ENCODE assay signal across 1 cellular context in genomic region chr9:128786681-128787582, GRCh38.
A peak's percentile ranks its signal among the peaks of the same experiment; 100 is the strongest.
TF ChIP-seq lines count a peak whose summit lies in the region.

Gene TBC1D13, plus strand, starts transcription at chr9:128787253. Its CDS starts 101 bp downstream, at chr9:128787354.

TF ChIP-seq in HepG2, 621 proteins besides CTCF, POLR2A, EP300 and RAD21 (continued from another document and continues in another):
- peak; percentile 98 for TF ChIP-seq ZBTB25 (CRISPR knock-in tag; IDR thresholded peaks at IDR 0.05)
- no peak for TF ChIP-seq RBAK (CRISPR knock-in tag; IDR thresholded peaks at IDR 0.05)
- TF ChIP-seq NCOA2 (CRISPR knock-in tag; IDR thresholded peaks at IDR 0.05) = peak; percentile 26; the same call in 1 of the 2 replicates
- peak; percentile 61; the same call in 1 of the 2 replicates for TF ChIP-seq HIC2 (CRISPR knock-in tag; IDR thresholded peaks at IDR 0.05; ENCODE audit: low read depth)
- TF ChIP-seq SMYD3 (CRISPR knock-in tag; IDR thresholded peaks at IDR 0.05) = peak; percentile 85
- peak; percentile 83; the same call in 1 of the 2 replicates for TF ChIP-seq ZMYM3 (CRISPR knock-in tag; IDR thresholded peaks at IDR 0.05)
- TF ChIP-seq ARNT2 (CRISPR knock-in tag; IDR thresholded peaks at IDR 0.05; ENCODE audit: low read depth) = peak; percentile 98
- TF ChIP-seq ZNF556 (CRISPR knock-in tag; IDR thresholded peaks at IDR 0.05; ENCODE audit: borderline replicate concordance) = peak; percentile 99
- TF ChIP-seq ZBTB14 (CRISPR knock-in tag; IDR thresholded peaks at IDR 0.05) = no peak
- TF ChIP-seq ZNF737 (CRISPR knock-in tag; IDR thresholded peaks at IDR 0.05; ENCODE audit: borderline replicate concordance) = no peak
- TF ChIP-seq AHDC1 (CRISPR knock-in tag; IDR thresholded peaks at IDR 0.05; ENCODE audit: borderline replicate concordance) = peak; percentile 61; the same call in 1 of the 2 replicates
- TF ChIP-seq ZFP91 (CRISPR knock-in tag; IDR thresholded peaks at IDR 0.05; ENCODE audit: borderline replicate concordance) = peak; percentile 96
- TF ChIP-seq ZNF30 (CRISPR knock-in tag; IDR thresholded peaks at IDR 0.05) = peak; percentile 79; the same call in 1 of the 2 replicates
- TF ChIP-seq SMAD3 (CRISPR knock-in tag; IDR thresholded peaks at IDR 0.05) = peak; percentile 76
- TF ChIP-seq FOSL2 (CRISPR knock-in tag; IDR thresholded peaks at IDR 0.05) = peak; percentile 64
- peak; percentile 98 for TF ChIP-seq ZNF589 (CRISPR knock-in tag; conservative IDR thresholded peaks at IDR 0.05)
- peak; percentile 94 for TF ChIP-seq ZNF580 (CRISPR knock-in tag; IDR thresholded peaks at IDR 0.05; ENCODE audit: borderline replicate concordance, low read depth)
- TF ChIP-seq DZIP1 (CRISPR knock-in tag; IDR thresholded peaks at IDR 0.05) = peak; percentile 93
- TF ChIP-seq ZMAT3 (CRISPR knock-in tag; conservative IDR thresholded peaks at IDR 0.05) = peak; percentile 98
- TF ChIP-seq ZBTB38 (CRISPR knock-in tag; IDR thresholded peaks at IDR 0.05) = peak; percentile 97
- peak; percentile 98 for TF ChIP-seq BCL3 (CRISPR knock-in tag; IDR thresholded peaks at IDR 0.05)
- peak; percentile 98 for TF ChIP-seq ZNF451 (CRISPR knock-in tag; IDR thresholded peaks at IDR 0.05)
- TF ChIP-seq EEA1 (CRISPR knock-in tag; IDR thresholded peaks at IDR 0.05; ENCODE audit: borderline replicate concordance) = peak; percentile 96; the same call in 1 of the 2 replicates
- TF ChIP-seq SP1 (IDR thresholded peaks at IDR 0.05) = no peak
- peak; percentile 97 for TF ChIP-seq SP1 (CRISPR knock-in tag; IDR thresholded peaks at IDR 0.05)
- peak; percentile 99 for TF ChIP-seq PATZ1 (CRISPR knock-in tag; IDR thresholded peaks at IDR 0.05)
- no peak for TF ChIP-seq ZNF75D (CRISPR knock-in tag; IDR thresholded peaks at IDR 0.05; ENCODE audit: borderline replicate concordance)
- peak; percentile 88; the same call in 1 of the 2 replicates for TF ChIP-seq KLF9 (CRISPR knock-in tag; IDR thresholded peaks at IDR 0.05; ENCODE audit: low read depth)
- TF ChIP-seq DNMT3B (CRISPR knock-in tag; conservative IDR thresholded peaks at IDR 0.05) = 0 out of 2 replicates have a peak, but pooled peaks have one; percentile 65
- TF ChIP-seq TCF7L2 (IDR thresholded peaks at IDR 0.05; ENCODE audit: low read depth, low read length) = no peak
- TF ChIP-seq ZNF17 (CRISPR knock-in tag; IDR thresholded peaks at IDR 0.05) = peak; percentile 26; the same call in 1 of the 2 replicates
- TF ChIP-seq ZBTB7A (CRISPR knock-in tag; IDR thresholded peaks at IDR 0.05) = peak; percentile 92
- TF ChIP-seq ZNF572 (CRISPR knock-in tag; IDR thresholded peaks at IDR 0.05) = no peak
- TF ChIP-seq CREB3 (CRISPR knock-in tag; IDR thresholded peaks at IDR 0.05) = peak; percentile 71; the same call in 1 of the 2 replicates
- peak; percentile 94 for TF ChIP-seq KAT8 (CRISPR knock-in tag; IDR thresholded peaks at IDR 0.05)
- TF ChIP-seq JUNB (CRISPR knock-in tag; IDR thresholded peaks at IDR 0.05; ENCODE audit: borderline replicate concordance) = peak; percentile 77; the same call in 1 of the 2 replicates
- no peak for TF ChIP-seq NFE2 (CRISPR knock-in tag; IDR thresholded peaks at IDR 0.05)
- peak; percentile 93 for TF ChIP-seq GATAD1 (CRISPR knock-in tag; IDR thresholded peaks at IDR 0.05)
- 0 out of 2 replicates have a peak, but pooled peaks have one; percentile 50 for TF ChIP-seq ZNF550 (CRISPR knock-in tag; IDR thresholded peaks at IDR 0.05; ENCODE audit: borderline replicate concordance)
- peak; percentile 85; the same call in 1 of the 2 replicates for TF ChIP-seq TEF (CRISPR knock-in tag; IDR thresholded peaks at IDR 0.05)
